ENCODE assay signal across 1 cellular context in the genomic region with DNA sequence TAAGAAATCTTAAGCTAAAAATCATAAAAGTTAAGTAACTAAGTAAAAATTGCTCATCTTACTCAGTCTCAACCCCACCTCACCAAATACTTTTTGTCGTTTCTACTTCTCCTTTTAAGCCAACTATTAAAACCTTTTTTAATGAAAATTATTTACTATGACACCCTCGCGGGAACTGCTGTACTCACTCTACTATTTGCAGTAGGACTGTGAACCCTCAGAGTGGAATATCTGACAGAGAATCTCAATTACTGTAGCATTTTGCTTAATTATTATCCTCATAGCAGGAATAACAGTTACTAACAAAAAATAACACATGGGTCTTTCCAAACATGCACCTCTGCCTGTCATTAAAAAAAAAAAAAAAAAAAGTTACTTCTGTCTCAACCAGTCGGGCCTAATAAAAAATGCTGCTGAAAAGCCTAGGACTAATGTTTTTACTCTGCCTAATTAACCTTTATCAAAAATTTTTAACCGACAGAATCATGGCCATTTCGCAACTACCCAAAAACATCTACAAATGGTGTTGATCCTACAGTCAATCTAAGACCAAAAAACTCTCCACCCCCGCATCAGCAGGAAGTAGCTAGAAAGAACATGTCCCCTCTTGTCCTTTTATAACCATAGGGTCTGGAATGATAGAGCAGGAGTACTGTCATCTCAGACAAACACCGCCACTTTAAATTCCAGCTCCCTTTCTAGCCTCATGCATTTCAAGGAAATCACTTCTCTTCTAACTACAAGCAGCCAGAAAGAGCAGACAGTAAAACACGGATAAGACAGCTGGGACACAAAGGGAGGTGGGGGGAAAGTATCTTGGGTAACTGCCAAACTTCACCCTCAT.
TF ChIP-seq lines count a peak whose summit lies in the region.

No MANE protein-coding gene starts in this region.

TF ChIP-seq in WTC11, 78 proteins besides CTCF, POLR2A, EP300 and RAD21 (continued from another document):
- peak; percentile 66 for TF ChIP-seq PRDM15 (CRISPR knock-in tag; IDR thresholded peaks at IDR 0.05)
- no peak for TF ChIP-seq MXD4 (CRISPR knock-in tag; IDR thresholded peaks at IDR 0.05; ENCODE audit: borderline replicate concordance)
- TF ChIP-seq JUN (CRISPR knock-in tag; IDR thresholded peaks at IDR 0.05), result no peak
- TF ChIP-seq, protein P1, sequence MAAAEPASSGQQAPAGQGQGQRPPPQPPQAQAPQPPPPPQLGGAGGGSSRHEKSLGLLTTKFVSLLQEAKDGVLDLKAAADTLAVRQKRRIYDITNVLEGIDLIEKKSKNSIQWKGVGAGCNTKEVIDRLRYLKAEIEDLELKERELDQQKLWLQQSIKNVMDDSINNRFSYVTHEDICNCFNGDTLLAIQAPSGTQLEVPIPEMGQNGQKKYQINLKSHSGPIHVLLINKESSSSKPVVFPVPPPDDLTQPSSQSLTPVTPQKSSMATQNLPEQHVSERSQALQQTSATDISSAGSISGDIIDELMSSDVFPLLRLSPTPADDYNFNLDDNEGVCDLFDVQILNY (CRISPR knock-in tag; IDR thresholded peaks at IDR 0.05), result no peak
